ENCODE assay signal across 8 cellular contexts in the genomic region with DNA sequence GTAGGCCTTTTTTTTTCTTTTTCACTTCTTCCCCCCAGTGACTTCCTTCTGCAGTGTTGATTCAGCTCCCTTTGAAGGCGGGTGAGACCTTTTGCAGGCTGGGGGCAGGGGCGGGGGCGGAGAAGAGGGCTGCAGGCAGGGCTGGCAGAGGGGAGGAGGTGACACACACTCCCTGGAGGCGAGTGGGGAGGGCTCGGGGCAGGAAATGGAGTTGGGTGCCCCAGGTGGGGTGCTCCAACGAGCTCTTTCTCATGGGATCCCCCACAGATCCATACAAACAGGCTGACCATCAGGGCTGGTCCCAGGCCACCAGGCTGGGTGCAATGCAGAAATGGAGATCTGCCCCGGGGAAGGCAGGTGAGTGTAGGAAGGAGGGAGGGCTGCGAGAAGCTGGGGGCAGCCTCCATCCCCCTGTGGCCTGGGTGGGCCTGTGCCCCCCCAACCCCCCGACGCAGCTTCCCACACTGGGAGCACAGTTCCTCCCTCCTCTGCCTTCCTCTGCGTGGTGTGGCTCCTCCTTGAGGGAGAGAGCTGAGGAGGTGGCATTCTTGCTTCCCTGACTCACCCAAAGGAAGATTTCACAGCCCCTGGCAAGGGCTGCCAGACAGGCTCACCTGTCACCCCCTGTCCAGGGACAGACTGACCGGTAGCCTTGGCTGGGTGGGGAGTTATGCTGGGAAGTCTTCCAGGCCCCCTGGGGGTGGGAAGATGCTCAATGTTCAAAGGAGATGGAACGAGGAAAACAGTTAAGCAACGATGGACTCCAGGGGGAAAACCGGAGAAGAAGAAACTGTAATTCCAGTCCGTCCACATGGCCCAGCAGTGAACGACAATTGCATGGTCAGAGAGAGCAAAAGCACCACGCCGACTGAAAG. TPM values are rescaled to one million over a fixed set of nuclear protein-coding genes. Genes with fewer than 3 reads are reported as not detected.
DNase-seq lines count a peak whose midpoint lies in the region; ATAC-seq, FAIRE-seq and TF ChIP-seq lines count a peak whose summit lies in the region.

No MANE protein-coding gene starts in this region.

- H3K4me3 ChIP-seq in adipocyte (ENCODE audit: low read length) (no peak overlapping the region), keratinocyte (ENCODE audit: control insufficient read depth in 2 of 3, extremely low read depth in 1 of 3, insufficient read depth in 2 of 3, low read depth in 1 of 3, low read length in 3 of 3) (peak overlapping the region in 2 of 3 experiments; percentile 15 to 56)

- FAIRE-seq in keratinocyte (lab: Jason Lieb, UNC), result peak; percentile 78

- peaks cover 59% of the 10 kb centered on the region for H3K4me1 Mint-ChIP-seq in T-helper 17 cell

- TF ChIP-seq CTCF in keratinocyte (optimal IDR thresholded peaks at IDR 0.05 in 1 of 3, IDR thresholded peaks at IDR 0.05 in 1 of 3, conservative IDR thresholded peaks at IDR 0.05 in 1 of 3; ENCODE audit: extremely low read depth in 1 of 3, insufficient read depth in 2 of 3, low read length in 3 of 3), result peak in 2 of 3 experiments; percentile 8 to 24

- H4K20me1 ChIP-seq in keratinocyte (ENCODE audit: control insufficient read depth, extremely low read depth, insufficient read depth, low read length), result no peaks in the 10 kb centered on the region

- dilution Hi-C loops in keratinocyte (cut with MboI; ENCODE audit: extremely low pct_ligation_motif_present, low sequenced_read_pairs), result no loop called here

- peak overlapping the region; percentile 72 for H3K27ac ChIP-seq in keratinocyte (ENCODE audit: control insufficient read depth, insufficient read depth, low read length)

- no peaks in the 10 kb centered on the region for H3K36me3 Mint-ChIP-seq in T-helper 17 cell (ENCODE audit: low read depth)

- H3K27me3 Mint-ChIP-seq in T-helper 17 cell, result no peaks in the 10 kb centered on the region

- peak; percentile 36 for ATAC-seq in HG02678 (IDR thresholded peaks at IDR 0.05; ENCODE audit: unreplicated experiment)
- peak; percentile 74 for ATAC-seq in T-helper 17 cell
- no peak for ATAC-seq in GM21390 (IDR thresholded peaks at IDR 0.05; ENCODE audit: unreplicated experiment)
- no peak for ATAC-seq in HG03565 (IDR thresholded peaks at IDR 0.05; ENCODE audit: unreplicated experiment)

- no peaks in the 10 kb centered on the region for H3K27me3 ChIP-seq in adipocyte (replicated peaks; ENCODE audit: control insufficient read depth, insufficient read depth, low read length)
- H3K27me3 ChIP-seq in keratinocyte (ENCODE audit: control insufficient read depth, extremely low read depth, insufficient read depth, low read length), result peaks cover 16% of the 10 kb centered on the region

- H3K9me3 ChIP-seq in T-helper 17 cell (ENCODE audit: control insufficient read depth, low read length, poor library complexity, severe bottlenecking), result no peaks in the 10 kb centered on the region
- H3K9me3 ChIP-seq in adipocyte (ENCODE audit: control insufficient read depth, low read length), result no peaks in the 10 kb centered on the region
- H3K9me3 ChIP-seq in keratinocyte (ENCODE audit: control insufficient read depth, low read depth, low read length), result no peaks in the 10 kb centered on the region

- no peaks in the 10 kb centered on the region for H3K79me2 ChIP-seq in keratinocyte (ENCODE audit: control insufficient read depth, insufficient read depth, low read length)

- H3K27ac Mint-ChIP-seq in T-helper 17 cell, result peak overlapping the region; percentile 94

- peaks cover 53% of the 10 kb centered on the region for H3K4me1 ChIP-seq in adipocyte (ENCODE audit: control insufficient read depth, insufficient read depth, low read length)
- peaks cover 59% of the 10 kb centered on the region for H3K4me1 ChIP-seq in keratinocyte (ENCODE audit: control insufficient read depth, extremely low read depth, insufficient read depth, low read length)

- no peaks in the 10 kb centered on the region for H3K9me1 ChIP-seq in keratinocyte (ENCODE audit: control insufficient read depth, extremely low read depth, insufficient read depth, low read length)

- peak overlapping the region; percentile 95 for H3K4me3 Mint-ChIP-seq in T-helper 17 cell

- H3K9ac ChIP-seq in adipocyte (ENCODE audit: low read length), result peak overlapping the region; percentile 27
- peak overlapping the region; percentile 66 for H3K9ac ChIP-seq in keratinocyte (ENCODE audit: control insufficient read depth, extremely low read depth, insufficient read depth, low read length)

- DNase-seq in AML-193 (lab: John Stamatoyannopoulos, UW) (peak; percentile 46 to 56), T-helper 17 cell (peak; percentile 47 to 78 (median 59)), adipocyte (ENCODE audit: low read depth) (peak; percentile 65), keratinocyte (ENCODE audit: low read depth, low spot score) (peak; percentile 68)
- DNase-seq in stimulated activated CD8-positive, alpha-beta memory T cell treated with anti-CD3 and anti-CD28 coated beads, Interleukin-12 subunit alpha, Interleukin-12 subunit beta, amount 100 ng/mL, for 1 hour (ENCODE audit: low read depth), result peak; percentile 83

- peak overlapping the region; percentile 82 for H3K4me2 ChIP-seq in keratinocyte (ENCODE audit: control insufficient read depth, extremely low read depth, insufficient read depth, low read depth, low read length)

- no peak overlapping the region for H2AFZ ChIP-seq in keratinocyte (ENCODE audit: control insufficient read depth, low read length)

- no peaks in the 10 kb centered on the region for H3K36me3 ChIP-seq in adipocyte (ENCODE audit: control insufficient read depth, insufficient read depth, low read length, severe bottlenecking)
- no peaks in the 10 kb centered on the region for H3K36me3 ChIP-seq in keratinocyte (ENCODE audit: control insufficient read depth in 2 of 2, extremely low read depth in 1 of 2, insufficient read depth in 2 of 2, low read length in 2 of 2)

RNA-seq across cellular contexts. Expression of gene ITGB2, which starts 7.1 kb away (rescaled TPM):
- 100 to 1,000 TPM; 248 to 359 TPM for total RNA-seq in T-helper 17 cell
- 0.55 to 0.86 TPM (median 0.72 TPM) in 3 replicates for polyA plus RNA-seq in keratinocyte
- polyA plus RNA-seq in keratinocyte (2011; ENCODE audit: low read depth), result not detected
- 0.29 and 1.0 TPM in 2 replicates for polyA plus RNA-seq in keratinocyte (2011; cell fraction: cytosol; rRNA removed)
- polyA plus RNA-seq in keratinocyte (2011; cell fraction: nucleus; rRNA removed), result 2.0 and 2.7 TPM in 2 replicates
- polyA plus RNA-seq in keratinocyte (2012; ENCODE audit: low replicate concordance), result 0.17 and 1.0 TPM in 2 replicates
- polyA minus RNA-seq in keratinocyte, result 0.40 to 3.1 TPM (median 1.4 TPM) in 3 replicates
- polyA minus RNA-seq in keratinocyte (2011; cell fraction: cytosol; rRNA and poly(A)+ RNA removed), result 6.5 TPM
- 3.8 and 6.5 TPM in 2 replicates for polyA minus RNA-seq in keratinocyte (2011; cell fraction: nucleus; rRNA and poly(A)+ RNA removed)

RNA-seq across cellular contexts. Expression of gene SLX9, which starts 12.0 kb away (rescaled TPM):
- total RNA-seq in T-helper 17 cell, result 10 to 100 TPM; 14.0 to 15.4 TPM
- polyA plus RNA-seq in keratinocyte, result 18.5 to 26.8 TPM (median 21.8 TPM) in 3 replicates
- 10.9 TPM for polyA plus RNA-seq in keratinocyte (2011; ENCODE audit: low read depth)
- polyA plus RNA-seq in keratinocyte (2011; cell fraction: cytosol; rRNA removed), result 11.7 and 37.9 TPM in 2 replicates
- 12.2 and 16.0 TPM in 2 replicates for polyA plus RNA-seq in keratinocyte (2011; cell fraction: nucleus; rRNA removed)
- polyA plus RNA-seq in keratinocyte (2012; ENCODE audit: low replicate concordance), result 19.1 and 41.5 TPM in 2 replicates
- 5.5 to 8.2 TPM (median 6.2 TPM) in 3 replicates for polyA minus RNA-seq in keratinocyte
- polyA minus RNA-seq in keratinocyte (2011; cell fraction: cytosol; rRNA and poly(A)+ RNA removed), result 43.4 TPM
- polyA minus RNA-seq in keratinocyte (2011; cell fraction: nucleus; rRNA and poly(A)+ RNA removed), result 9.0 and 9.2 TPM in 2 replicates

RNA-seq across cellular contexts. Expression of gene PTTG1IP, which starts 54.3 kb away (rescaled TPM):
- total RNA-seq in T-helper 17 cell, result 100 to 1,000 TPM in 1 of 2 donors, 10 to 100 TPM in 1; 98.4 to 123 TPM
- polyA plus RNA-seq in keratinocyte, result 132 to 140 TPM (median 137 TPM) in 3 replicates
- 97.7 TPM for polyA plus RNA-seq in keratinocyte (2011; ENCODE audit: low read depth)
- polyA plus RNA-seq in keratinocyte (2011; cell fraction: cytosol; rRNA removed), result 114 and 141 TPM in 2 replicates
- 152 and 154 TPM in 2 replicates for polyA plus RNA-seq in keratinocyte (2011; cell fraction: nucleus; rRNA removed)
- polyA plus RNA-seq in keratinocyte (2012; ENCODE audit: low replicate concordance), result 111 and 120 TPM in 2 replicates
- 69.3 to 118 TPM (median 90.8 TPM) in 3 replicates for polyA minus RNA-seq in keratinocyte
- 232 TPM for polyA minus RNA-seq in keratinocyte (2011; cell fraction: cytosol; rRNA and poly(A)+ RNA removed)
- polyA minus RNA-seq in keratinocyte (2011; cell fraction: nucleus; rRNA and poly(A)+ RNA removed), result 92.1 and 106 TPM in 2 replicates

Comparison
In these comparisons a context has a peak if more than half of its experiments do, and no peak if none do; other contexts are left out.
1. ATAC-seq: peak in HG02678 (single experiment) and T-helper 17 cell (single experiment); none in GM21390 (single experiment) and HG03565 (single experiment).
2. Peak in every context shown above with its lines, with median percentiles within 50 percentile points of each other: DNase-seq.